ENCODE assay signal across 8 cellular contexts in the genomic region with DNA sequence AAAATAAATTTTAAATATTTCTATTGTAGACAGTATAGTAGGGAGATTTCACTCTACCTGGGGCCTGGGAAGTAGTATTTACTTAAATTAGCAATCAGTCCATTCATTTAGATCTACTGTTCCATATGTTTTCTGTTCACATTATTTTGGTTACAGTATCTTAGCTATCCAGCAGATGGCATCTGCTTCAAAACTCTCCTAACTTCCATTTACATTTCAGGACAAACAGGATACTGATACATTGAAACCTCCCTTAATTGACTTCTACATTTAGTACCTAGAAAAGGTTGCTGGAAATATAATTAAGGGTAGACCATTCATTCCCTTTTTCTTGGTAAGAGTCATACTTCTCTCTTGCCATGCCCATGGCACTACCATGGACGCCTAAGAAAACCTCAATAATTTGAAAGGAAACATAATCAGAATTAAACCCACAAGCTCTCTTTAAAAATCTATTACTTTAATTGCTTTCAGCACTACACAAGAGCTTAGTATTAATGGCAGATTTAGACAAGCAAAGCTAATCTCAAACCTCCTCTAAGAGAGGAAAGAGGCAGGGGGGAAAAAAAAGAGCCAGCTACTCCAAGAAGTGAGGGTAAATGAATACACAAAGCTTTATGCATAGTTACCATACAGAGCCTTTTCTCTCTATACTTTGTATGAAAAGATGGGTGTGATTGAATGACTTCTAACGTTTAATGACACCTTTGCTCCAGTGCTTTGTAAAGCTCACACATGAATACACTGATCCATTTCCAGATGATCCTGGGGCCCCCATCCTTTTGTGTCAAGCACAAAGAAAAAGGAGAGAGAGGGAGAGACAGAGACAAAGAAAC.
DNase-seq lines count a peak whose midpoint lies in the region; ATAC-seq, FAIRE-seq and TF ChIP-seq lines count a peak whose summit lies in the region.

No MANE protein-coding gene starts in this region.

- H3K27me3 ChIP-seq in CD4-positive, CD25-positive, alpha-beta regulatory T cell (ENCODE audit: control insufficient read depth, insufficient read depth, low read length) = no peaks in the 10 kb centered on the region
- H3K27me3 ChIP-seq in HAP-1 (ENCODE audit: low read depth) = no peaks in the 10 kb centered on the region
- no peaks in the 10 kb centered on the region for H3K27me3 ChIP-seq in PC-9 (ENCODE audit: insufficient read depth, low read depth)

- H3K79me2 ChIP-seq in PC-9 (ENCODE audit: low read depth) = peaks cover 56% of the 10 kb centered on the region

- H3K4me2 ChIP-seq in PC-9 = peak overlapping the region; percentile 13

- H3K27ac ChIP-seq in CD4-positive, CD25-positive, alpha-beta regulatory T cell (ENCODE audit: insufficient read depth, low read length, poor library complexity, severe bottlenecking) = no peak overlapping the region
- H3K27ac ChIP-seq in PC-9 = peak overlapping the region; percentile 47

- no peaks in the 10 kb centered on the region for H3K36me3 ChIP-seq in CD4-positive, CD25-positive, alpha-beta regulatory T cell (ENCODE audit: control insufficient read depth, insufficient read depth, low read length)
- H3K36me3 ChIP-seq in HAP-1 (replicated peaks) (no peaks in the 10 kb centered on the region), PC-9 (ENCODE audit: low read depth) (peaks cover 19% of the 10 kb centered on the region)

- POLR2A ChIA-PET in PC-9 (lab: Charles Lee; ENCODE audit: unreplicated experiment) = interaction anchor here (0.6 kb wide), 1 partner anchor 97 kb away, joined by 5 read pairs; no protein-coding TSS in a partner anchor

- H3K27ac Mint-ChIP-seq in CD4-positive, CD25-positive, alpha-beta regulatory T cell = peak overlapping the region in 2 of 3 donors; percentile 29 to 74

- FAIRE-seq in endometrium (lab: Jason Lieb, UNC) = peak; percentile 4

- no peak overlapping the region for H3K4me3 ChIP-seq in CD4-positive, CD25-positive, alpha-beta regulatory T cell (ENCODE audit: low read depth, low read length)
- H3K4me3 ChIP-seq in HAP-1 (no peak overlapping the region), PC-9 (no peak overlapping the region)

- H4K20me1 ChIP-seq in PC-9 (ENCODE audit: insufficient read depth) = no peaks in the 10 kb centered on the region

- no peaks in the 10 kb centered on the region for H3K9me2 ChIP-seq in PC-9 (ENCODE audit: insufficient read depth)

- peaks cover 35% of the 10 kb centered on the region; the same call in 1 of the 2 replicates for H3F3A ChIP-seq in PC-9 (ENCODE audit: insufficient read depth, low read depth)

- no peak overlapping the region for H2AFZ ChIP-seq in PC-9

- peak in 2 of 3 donors; percentile 26 to 53 for DNase-seq in CD4-positive, CD25-positive, alpha-beta regulatory T cell
- DNase-seq in HAP-1 (ENCODE audit: low spot score in 2 of 2) (peak; percentile 82 to 98), PC-9 (peak in 1 of 2 experiments; percentile 50), myocyte (ENCODE audit: low read depth) (peak; percentile 54)

- in situ Hi-C loops in HAP-1 (cut with MboI; ENCODE audit: low sequenced_read_pairs) = no loop called here

- CTCF ChIA-PET in PC-9 (lab: Charles Lee) = interaction anchor here (0.6 to 2.0 kb wide), 7 partner anchors 31 to 339 kb away, joined by 3 to 8 read pairs (median 3); partner anchors contain the start of gene MAML2

- no peak overlapping the region for H3K4me3 Mint-ChIP-seq in CD4-positive, CD25-positive, alpha-beta regulatory T cell

- no peaks in the 10 kb centered on the region for H3K9me3 ChIP-seq in CD4-positive, CD25-positive, alpha-beta regulatory T cell (ENCODE audit: control insufficient read depth in 2 of 2, low read length in 2 of 2)
- H3K9me3 ChIP-seq in HAP-1 = no peaks in the 10 kb centered on the region
- peaks cover 6% of the 10 kb centered on the region; the same call in 1 of the 2 replicates for H3K9me3 ChIP-seq in PC-9 (ENCODE audit: insufficient read depth, low read depth)

- H3K9me3 Mint-ChIP-seq in CD4-positive, CD25-positive, alpha-beta regulatory T cell = no peaks in the 10 kb centered on the region

- H3K36me3 Mint-ChIP-seq in CD4-positive, CD25-positive, alpha-beta regulatory T cell = peaks cover 22% of the 10 kb centered on the region

- intact Hi-C loops in PC-9 (cut with micrococcal nuclease; ENCODE audit: unreplicated experiment) = loop anchor here (1.0 to 5.0 kb wide), 4 partner anchors 43 to 337 kb away; partner anchors contain the start of genes JRKL and MAML2

- no TSS peak for BruUV-seq in PC-9 (replicated peaks; lab: Mats Ljungman, UMichigan)

- no peaks in the 10 kb centered on the region for H3K27me3 Mint-ChIP-seq in CD4-positive, CD25-positive, alpha-beta regulatory T cell

- peak in 1 of 2 donors; percentile 43 for ATAC-seq in CD4-positive, CD25-positive, alpha-beta regulatory T cell (ENCODE audit: low read depth in 2 of 2)
- ATAC-seq in GM18519 (IDR thresholded peaks at IDR 0.05; ENCODE audit: low FRiP score, unreplicated experiment) (no peak), GM18909 (IDR thresholded peaks at IDR 0.05; ENCODE audit: poor library complexity, unreplicated experiment) (no peak), GM21367 (IDR thresholded peaks at IDR 0.05; ENCODE audit: unreplicated experiment) (no peak)

- TF ChIP-seq CTCF in PC-9 (conservative IDR thresholded peaks at IDR 0.05) = peak; percentile 79

- H3K4me1 ChIP-seq in CD4-positive, CD25-positive, alpha-beta regulatory T cell (ENCODE audit: control insufficient read depth, insufficient read depth, low read length, poor library complexity, severe bottlenecking) = no peaks in the 10 kb centered on the region
- H3K4me1 ChIP-seq in HAP-1 (peaks cover 38% of the 10 kb centered on the region), PC-9 (replicated peaks; ENCODE audit: insufficient read depth) (peaks cover 64% of the 10 kb centered on the region)

- H3K4me1 Mint-ChIP-seq in CD4-positive, CD25-positive, alpha-beta regulatory T cell = peaks cover 18 to 45% (median 32%) of the 10 kb centered on the region in 4 donors
